In genomic region chr10:43235070-43235900, GRCh38 we compare ENCODE assay signal across 17 cellular contexts. TPM values are rescaled to one million over a fixed set of nuclear protein-coding genes. Genes with fewer than 3 reads are reported as not detected.
DNase-seq lines count a peak whose midpoint lies in the region; ATAC-seq, FAIRE-seq and TF ChIP-seq lines count a peak whose summit lies in the region.
"Had no signal": no experiment of that assay in that cellular context is flagged by ENCODE, and none has a peak within 500 bp of the region (broad histone marks: within the 10 kb centered on the region; RNA-seq: fewer than 3 reads in every experiment).

No MANE protein-coding gene starts in this region.

- H3K4me3 Mint-ChIP-seq in activated naive CD4-positive, alpha-beta T cell treated with anti-CD3 and anti-CD28 coated beads for 36 hours, result no peak overlapping the region
- H3K4me3 Mint-ChIP-seq: T-helper 1 cell treated with Interleukin-12 subunit alpha and Interleukin-12 subunit beta and Interleukin-4 antibody, amounts not matched to agents 30 μg/mL and 1 μg/mL, for 36 hours had no signal

- TF ChIP-seq CTCF in kidney (IDR thresholded peaks at IDR 0.05; ENCODE audit: borderline replicate concordance, extremely low read depth, insufficient read depth) (no peak), prostate gland (IDR thresholded peaks at IDR 0.05) (no peak)

- no peaks in the 10 kb centered on the region for H3K4me1 ChIP-seq in kidney (ENCODE audit: control insufficient read depth in 1 of 2, insufficient read depth in 1 of 2, low read depth in 1 of 2, low read length in 2 of 2)
- H3K4me1 ChIP-seq in prostate gland (replicated peaks), result no peaks in the 10 kb centered on the region
- H3K4me1 ChIP-seq: ascending aorta had no signal

- H3K27me3 ChIP-seq in prostate gland (replicated peaks; ENCODE audit: insufficient read depth), result no peaks in the 10 kb centered on the region
- H3K27me3 ChIP-seq: ascending aorta had no signal

- H3K4me1 Mint-ChIP-seq in activated naive CD4-positive, alpha-beta T cell treated with anti-CD3 and anti-CD28 coated beads for 36 hours (ENCODE audit: low read depth), result peaks cover 2% of the 10 kb centered on the region

- peaks cover 20% of the 10 kb centered on the region for H3K27me3 Mint-ChIP-seq in activated naive CD4-positive, alpha-beta T cell treated with anti-CD3 and anti-CD28 coated beads for 36 hours (ENCODE audit: low read depth)

- WGBS in prostate gland, result 94% methylated on average over 13 of the region's 13 CpGs

- no peak overlapping the region for H3K27ac Mint-ChIP-seq in activated naive CD4-positive, alpha-beta T cell treated with anti-CD3 and anti-CD28 coated beads for 36 hours
- H3K27ac Mint-ChIP-seq: T-helper 1 cell treated with Interleukin-12 subunit alpha and Interleukin-12 subunit beta and Interleukin-4 antibody, amounts not matched to agents 30 μg/mL and 1 μg/mL, for 36 hours had no signal

- H3K9me3 Mint-ChIP-seq in activated naive CD4-positive, alpha-beta T cell treated with anti-CD3 and anti-CD28 coated beads for 36 hours, result peaks cover 4% of the 10 kb centered on the region

- H3K36me3 ChIP-seq in kidney (ENCODE audit: control insufficient read depth in 1 of 2, insufficient read depth in 2 of 2, low read length in 2 of 2) (no peaks in the 10 kb centered on the region), prostate gland (no peaks in the 10 kb centered on the region)
- H3K36me3 ChIP-seq: ascending aorta; BLaER1 treated with 17β-estradiol and CSF1 and Interleukin-3, amounts not matched to agents 10 nM and 100 nM had no signal

- no peak overlapping the region for H3K4me3 ChIP-seq in kidney (ENCODE audit: low read length in 2 of 2)
- H3K4me3 ChIP-seq in prostate gland, result no peak overlapping the region
- H3K4me3 ChIP-seq: ascending aorta; BLaER1 treated with 17β-estradiol and CSF1 and Interleukin-3, amounts not matched to agents 10 nM and 100 nM; coronary artery had no signal

- H3K27ac ChIP-seq in kidney (ENCODE audit: low read depth in 2 of 2, low read length in 2 of 2) (no peak overlapping the region), prostate gland (no peak overlapping the region)
- H3K27ac ChIP-seq: ascending aorta, coronary artery, HL-60 had no signal

- no peak for FAIRE-seq in kidney (lab: Jason Lieb, UNC)

- no peaks in the 10 kb centered on the region for H3K9me3 ChIP-seq in kidney (ENCODE audit: control insufficient read depth in 1 of 2, low read length in 2 of 2)
- H3K9me3 ChIP-seq in prostate gland, result no peaks in the 10 kb centered on the region
- H3K9me3 ChIP-seq: ascending aorta had no signal

- DNase-seq in NCI-H226 (peak; percentile 7), kidney (peak; percentile 63), COLO668 (lab: John Stamatoyannopoulos, UW; ENCODE audit: unreplicated experiment) (no peak), prostate gland (ENCODE audit: low spot score) (no peak)
- peak; percentile 2 for DNase-seq in activated naive CD4-positive, alpha-beta T cell treated with anti-CD3 and anti-CD28 coated beads for 36 hours
- peak; percentile 17 for DNase-seq in stimulated activated CD8-positive, alpha-beta memory T cell treated with anti-CD3 and anti-CD28 coated beads, Interleukin-4, amount 100 ng/mL, for 48 hours
- DNase-seq: activated CD4-positive, alpha-beta T cell treated with anti-CD3 and anti-CD28 coated beads for 1 hour; DMS53; KBM-7; NCI-H1105 treated with DMSO at 0.1 percent for 48 hours; NCI-H2171 had no signal

- CTCF ChIA-PET in activated naive CD4-positive, alpha-beta T cell treated with anti-CD3 and anti-CD28 coated beads for 36 hours (lab: Charles Lee), result no interaction called here

- intact Hi-C loops in activated naive CD4-positive, alpha-beta T cell treated with anti-CD3 and anti-CD28 coated beads for 36 hours (cut with micrococcal nuclease), result no loop called here
- intact Hi-C loops in kidney (cut with DNase I), result no loop called here
- intact Hi-C loops in prostate gland (cut with DNase I), result no loop called here

- no peak overlapping the region for H3K9ac ChIP-seq in kidney (ENCODE audit: low read length in 2 of 2)

- H3K36me3 Mint-ChIP-seq in activated naive CD4-positive, alpha-beta T cell treated with anti-CD3 and anti-CD28 coated beads for 36 hours (ENCODE audit: low read depth), result no peaks in the 10 kb centered on the region

- ATAC-seq in GM18909 (IDR thresholded peaks at IDR 0.05; ENCODE audit: poor library complexity, unreplicated experiment), result no peak

- no peak for TF ChIP-seq POLR2A in prostate gland (IDR thresholded peaks at IDR 0.05)

RNA-seq across cellular contexts. Expression of gene RASGEF1A, which starts 31.6 kb away (rescaled TPM):
- not detected for total RNA-seq in activated naive CD4-positive, alpha-beta T cell treated with anti-CD3 and anti-CD28 coated beads for 36 hours
- total RNA-seq in kidney (3.6 TPM), prostate gland (1 to 10 TPM; 4.3 to 9.3 TPM)
- 2.8 TPM for polyA plus RNA-seq in kidney (ENCODE audit: insufficient read depth, low read depth, low replicate concordance)
- total RNA-seq: ascending aorta had no signal

Comparison
In these comparisons a context has a peak if more than half of its experiments do, and no peak if none do; other contexts are left out.
1. DNase-seq: peak in NCI-H226 (single experiment), activated naive CD4-positive, alpha-beta T cell treated with anti-CD3 and anti-CD28 coated beads for 36 hours (single experiment), kidney (single experiment) and stimulated activated CD8-positive, alpha-beta memory T cell treated with anti-CD3 and anti-CD28 coated beads, Interleukin-4, amount 100 ng/mL, for 48 hours (single experiment); none in COLO668 (single experiment) and prostate gland (single experiment).